ENCODE assay signal across 1 cellular context in genomic region chr1:42913426-42914091, GRCh38.
TF ChIP-seq lines count a peak whose summit lies in the region.

No MANE protein-coding gene starts in this region.

TF ChIP-seq in GM23338, 12 proteins besides CTCF, POLR2A, EP300 and RAD21 (continued from another document):
- TF ChIP-seq ZNF462 (CRISPR knock-in tag; IDR thresholded peaks at IDR 0.05) (no peak), ETS1 (IDR thresholded peaks at IDR 0.05) (no peak), JUNB (IDR thresholded peaks at IDR 0.05; ENCODE audit: unreplicated experiment) (no peak), CREB1 (CRISPR knock-in tag; IDR thresholded peaks at IDR 0.05; ENCODE audit: low read depth) (no peak)
